11 cellular contexts compared by ENCODE assay signal in the genomic region with DNA sequence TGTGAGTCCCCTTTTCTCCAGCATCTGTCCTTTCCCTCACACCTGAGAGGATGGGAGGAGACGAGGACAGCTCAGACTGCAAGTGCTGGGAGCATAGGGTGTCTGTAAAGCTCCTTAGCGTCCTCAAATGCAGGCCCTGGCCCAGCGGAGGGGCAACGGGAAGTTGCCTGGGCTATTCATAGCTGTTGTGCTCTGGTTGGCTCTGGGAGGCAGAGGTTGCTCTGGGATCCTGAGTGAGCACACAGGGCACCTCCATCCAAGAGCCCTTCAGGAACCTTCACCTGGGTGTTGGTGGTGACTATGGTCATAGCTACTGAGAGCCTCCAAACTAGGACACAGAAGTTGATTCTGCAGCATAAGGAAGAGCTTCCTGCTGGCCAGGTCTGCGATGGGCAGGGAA. TPM values are rescaled to one million over a fixed set of nuclear protein-coding genes. Genes with fewer than 3 reads are reported as not detected.
DNase-seq lines count a peak whose midpoint lies in the region; ATAC-seq and TF ChIP-seq lines count a peak whose summit lies in the region.
"Had no signal": no experiment of that assay in that cellular context is flagged by ENCODE, and none has a peak within 500 bp of the region (broad histone marks: within the 10 kb centered on the region; RNA-seq: fewer than 3 reads in every experiment).

No MANE protein-coding gene starts in this region.

- H4K20me1 ChIP-seq in BLaER1 (0 out of 2 replicates have a peak, but pooled peaks cover 2% of the 10 kb centered on the region), PC-3 (ENCODE audit: low read length) (no peaks in the 10 kb centered on the region)

- no peaks in the 10 kb centered on the region for H3K79me2 ChIP-seq in PC-3 (ENCODE audit: low read length)

- POLR2A ChIA-PET in PC-3 (lab: Charles Lee; ENCODE audit: unreplicated experiment), result no interaction called here

- TF ChIP-seq POLR2A in lower leg skin (IDR thresholded peaks at IDR 0.05), result no peak

- ATAC-seq in GM21423 (IDR thresholded peaks at IDR 0.05; ENCODE audit: unreplicated experiment) (peak; percentile 2), PC-3 (peak; percentile 35)

- H3K27me3 ChIP-seq in BLaER1, result no peaks in the 10 kb centered on the region
- H3K27me3 ChIP-seq in PC-3 (ENCODE audit: low read length), result no peaks in the 10 kb centered on the region
- H3K27me3 ChIP-seq in layer of hippocampus (ENCODE audit: control insufficient read depth, insufficient read depth, low read length), result no peaks in the 10 kb centered on the region

- H3K4me2 ChIP-seq in BLaER1 (peak overlapping the region; percentile 96), PC-3 (ENCODE audit: low read length) (peak overlapping the region; percentile 6; the same call in 1 of the 2 replicates)

- H3K4me3 ChIP-seq in BLaER1 (peak overlapping the region; percentile 34; the same call in 1 of the 2 replicates), PC-3 (ENCODE audit: low read length) (no peak overlapping the region), lower leg skin (ENCODE audit: low read depth, poor library complexity, severe bottlenecking) (no peak overlapping the region)

- H3K36me3 ChIP-seq in BLaER1 (no peaks in the 10 kb centered on the region), PC-3 (ENCODE audit: low read depth, low read length) (no peaks in the 10 kb centered on the region)

- no peaks in the 10 kb centered on the region for H3F3A ChIP-seq in PC-3 (ENCODE audit: low read length, unreplicated experiment)

- peak overlapping the region; percentile 64 for H3K27ac ChIP-seq in BLaER1
- peak overlapping the region; percentile 77 for H3K27ac ChIP-seq in PC-3 (ENCODE audit: low read length)
- peak overlapping the region; percentile 47 for H3K27ac ChIP-seq in layer of hippocampus (ENCODE audit: low read depth, low read length)

- no peak for TF ChIP-seq CTCF in PC-3 (conservative IDR thresholded peaks at IDR 0.05; ENCODE audit: low read depth, low read length)
- TF ChIP-seq CTCF in lower leg skin (IDR thresholded peaks at IDR 0.05), result no peak
- TF ChIP-seq CTCF in GM13977 (IDR thresholded peaks at IDR 0.05; ENCODE audit: extremely low read depth, insufficient read depth, missing control alignments), result no peak

- H3K9me2 ChIP-seq in PC-3 (replicated peaks; ENCODE audit: low read length), result no peaks in the 10 kb centered on the region

- DNase-seq in PC-3 (no peak), DMS79 treated with DMSO at 0.1 percent for 48 hours (lab: John Stamatoyannopoulos, UW) (no peak), lower leg skin (ENCODE audit: low spot score in 2 of 2) (no peak), KG1 (lab: John Stamatoyannopoulos, UW) (no peak), GM13977 (ENCODE audit: low spot score) (no peak)
- DNase-seq: NCI-H1694 treated with DMSO at 0.1 percent for 48 hours, occipital lobe had no signal

- no peak overlapping the region for H2AFZ ChIP-seq in PC-3 (ENCODE audit: low read length)

- WGBS in lower leg skin, 2 donors, result 57 to 61% methylated on average over 4 to 5 of the region's 5 CpGs

- intact Hi-C loops in PC-3 (cut with micrococcal nuclease), result no loop called here
- intact Hi-C loops in lower leg skin (cut with DNase I; ENCODE audit: low total_unique reads), result no loop called here

- no TSS peak for BruUV-seq in PC-3 (replicated peaks; lab: Mats Ljungman, UMichigan)

- H3K9ac ChIP-seq in BLaER1, result peak overlapping the region; percentile 50; the same call in 1 of the 2 replicates
- H3K9ac ChIP-seq in PC-3 (ENCODE audit: low read length), result peak overlapping the region; percentile 50; the same call in 1 of the 2 replicates

- no peaks in the 10 kb centered on the region for H3K9me3 ChIP-seq in BLaER1
- H3K9me3 ChIP-seq in PC-3 (ENCODE audit: low read length), result no peaks in the 10 kb centered on the region

- H3K4me1 ChIP-seq in BLaER1 (peaks cover 67% of the 10 kb centered on the region), PC-3 (ENCODE audit: insufficient read depth, low read length) (peaks cover 30% of the 10 kb centered on the region)

- CTCF ChIA-PET in PC-3 (lab: Charles Lee), result no interaction called here

- in situ Hi-C loops in GM13977 (cut with MboI; ENCODE audit: low pct_unique_long_range_greater_than_20kb, low sequenced_read_pairs, unreplicated experiment), result no loop called here

RNA-seq across cellular contexts. Expression of gene PADI1, which starts 2.6 kb away (rescaled TPM):
- total RNA-seq in PC-3 (2014; rRNA removed) (0.35 and 0.73 TPM in 2 replicates), lower leg skin (10 to 100 TPM in 1 of 4 donors, 1 to 10 TPM in 3; 3.2 to 24.2 (median 6.6) TPM)
- total RNA-seq: CD4-positive, alpha-beta memory T cell; occipital lobe had no signal

RNA-seq across cellular contexts. Expression of gene PADI3, which starts 41.4 kb away (rescaled TPM):
- total RNA-seq in PC-3 (2014; rRNA removed) (0.26 TPM in 1 of 2 replicates, not detected in the other), lower leg skin (1 to 10 TPM in 1 of 4 donors, under 1 TPM in 1, not detected in 2; 0.23 to 2.1 TPM)
- total RNA-seq: CD4-positive, alpha-beta memory T cell; occipital lobe had no signal
